1 cellular context compared by ENCODE assay signal in genomic region chr6:104682722-104683643, GRCh38.
TF ChIP-seq lines count a peak whose summit lies in the region.

No MANE protein-coding gene starts in this region.

TF ChIP-seq in GM23338, 12 proteins besides CTCF, POLR2A, EP300 and RAD21 (continued from another document):
- no peak for TF ChIP-seq REST (IDR thresholded peaks at IDR 0.05; ENCODE audit: unreplicated experiment)
- no peak for TF ChIP-seq ETS1 (IDR thresholded peaks at IDR 0.05)
- no peak for TF ChIP-seq STAT1 (IDR thresholded peaks at IDR 0.05; ENCODE audit: unreplicated experiment)
